8 cellular contexts compared by ENCODE assay signal in genomic region chr10:94361161-94361794, GRCh38. TPM values are rescaled to one million over a fixed set of nuclear protein-coding genes. Genes with fewer than 3 reads are reported as not detected.
DNase-seq lines count a peak whose midpoint lies in the region; ATAC-seq and TF ChIP-seq lines count a peak whose summit lies in the region.

No MANE protein-coding gene starts in this region.

- peaks cover 15% of the 10 kb centered on the region for H3K27me3 Mint-ChIP-seq in mesothelial cell of epicardium (ENCODE audit: low read depth)

- peaks cover 40% of the 10 kb centered on the region for H3K79me2 ChIP-seq in Karpas-422 (ENCODE audit: low read length)

- peak overlapping the region; percentile 98 for H3K27ac Mint-ChIP-seq in mesothelial cell of epicardium

- peak overlapping the region; percentile 80 for H3K4me2 ChIP-seq in Karpas-422 (ENCODE audit: low read depth, low read length, poor library complexity, severe bottlenecking)

- H3K9me2 ChIP-seq in Karpas-422 (replicated peaks; ENCODE audit: insufficient read depth, low read length), result no peaks in the 10 kb centered on the region

- peaks cover 14% of the 10 kb centered on the region for H3K4me1 ChIP-seq in Karpas-422 (ENCODE audit: low read length)

- H2AFZ ChIP-seq in Karpas-422 (ENCODE audit: low read length), result no peak overlapping the region

- peaks cover 11% of the 10 kb centered on the region for H3K36me3 ChIP-seq in Karpas-422 (ENCODE audit: insufficient read depth, low read length)

- H4K20me1 ChIP-seq in Karpas-422 (ENCODE audit: insufficient read depth, low read depth, low read length), result no peaks in the 10 kb centered on the region

- in situ Hi-C loops in Caki2 (cut with HindIII; ENCODE audit: low pct_unique_long_range_greater_than_20kb, low sequenced_read_pairs), result no loop called here

- no peaks in the 10 kb centered on the region for H3K9me3 ChIP-seq in Karpas-422 (ENCODE audit: low read length)

- H3K27ac ChIP-seq in Karpas-422 (ENCODE audit: low read length), result no peak overlapping the region

- no peak for ATAC-seq in GM18519 (IDR thresholded peaks at IDR 0.05; ENCODE audit: low FRiP score, unreplicated experiment)
- no peak for ATAC-seq in GM21360 (IDR thresholded peaks at IDR 0.05; ENCODE audit: unreplicated experiment)

- H3K4me3 ChIP-seq in Karpas-422 (ENCODE audit: low read length), result peak overlapping the region; percentile 92

- H3K4me3 Mint-ChIP-seq in mesothelial cell of epicardium, result peak overlapping the region; percentile 89

- DNase-seq in Caki2 (ENCODE audit: low read depth) (peak; percentile 10), Karpas-422 (no peak), astrocyte of the hippocampus (ENCODE audit: low read depth, low spot score) (peak; percentile 27), mesothelial cell of epicardium (ENCODE audit: low spot score in 2 of 2, unreplicated experiment in 2 of 2) (no peak), NCI-H1694 treated with DMSO at 0.1 percent for 48 hours (lab: John Stamatoyannopoulos, UW) (no peak), NCI-H1417 (lab: John Stamatoyannopoulos, UW) (no peak)

- H3K9me3 Mint-ChIP-seq in mesothelial cell of epicardium, result no peaks in the 10 kb centered on the region

- H3K9ac ChIP-seq in Karpas-422 (ENCODE audit: low read length), result peak overlapping the region; percentile 86

- no peak for TF ChIP-seq CTCF in mesothelial cell of epicardium (IDR thresholded peaks at IDR 0.05; ENCODE audit: unreplicated experiment)

- H3K36me3 Mint-ChIP-seq in mesothelial cell of epicardium, result peaks cover 19% of the 10 kb centered on the region

- no peaks in the 10 kb centered on the region for H3K27me3 ChIP-seq in Karpas-422 (ENCODE audit: low read length)

- peaks cover 20% of the 10 kb centered on the region for H3K4me1 Mint-ChIP-seq in mesothelial cell of epicardium

RNA-seq across cellular contexts. Expression of gene NOC3L, which starts 1.5 kb away (rescaled TPM):
- 20.3 and 25.2 TPM in 2 replicates for total RNA-seq in Caki2 (2014; rRNA removed; shearing (Covaris generic); ENCODE audit: low replicate concordance)
- 12.8 and 25.5 TPM in 2 replicates for total RNA-seq in Karpas-422 (2014; rRNA removed; shearing (Covaris generic); ENCODE audit: low replicate concordance)
- total RNA-seq in mesothelial cell of epicardium, result 23.7 to 26.2 TPM (median 25.5 TPM) in 3 replicates

RNA-seq across cellular contexts. Expression of gene TBC1D12, which starts 41.1 kb away (rescaled TPM):
- total RNA-seq in Caki2 (2014; rRNA removed; shearing (Covaris generic); ENCODE audit: low replicate concordance), result 4.7 and 14.8 TPM in 2 replicates
- total RNA-seq in Karpas-422 (2014; rRNA removed; shearing (Covaris generic); ENCODE audit: low replicate concordance), result not detected in 2 replicates
- total RNA-seq in mesothelial cell of epicardium, result 8.5 to 10.1 TPM (median 8.9 TPM) in 3 replicates

Comparison
In these comparisons a context has a peak if more than half of its experiments do, and no peak if none do; other contexts are left out.
1. DNase-seq: peak in Caki2 (single experiment) and astrocyte of the hippocampus (single experiment); none in Karpas-422 (single experiment), mesothelial cell of epicardium (0 of 2), NCI-H1694 treated with DMSO at 0.1 percent for 48 hours (single experiment) and NCI-H1417 (0 of 3).